ENCODE assay signal across 22 cellular contexts in genomic region chr15:98035134-98035533, GRCh38.
DNase-seq lines count a peak whose midpoint lies in the region; ATAC-seq and TF ChIP-seq lines count a peak whose summit lies in the region.
"Had no signal": no experiment of that assay in that cellular context is flagged by ENCODE, and none has a peak within 500 bp of the region (broad histone marks: within the 10 kb centered on the region; RNA-seq: fewer than 3 reads in every experiment).

No MANE protein-coding gene starts in this region.

- 34% methylated on average over 7 of the region's 7 CpGs for whole genome bisulfite sequencing in mammary epithelial cell (ENCODE audit: low coverage, missing lambda C conversion rate)
- 87% methylated on average over 7 of the region's 7 CpGs for WGBS in esophagus muscularis mucosa
- WGBS in smooth muscle cell (ENCODE audit: low lambda C conversion rate), result 78% methylated on average over 7 of the region's 7 CpGs

- H3K36me3 Mint-ChIP-seq in activated CD4-positive, alpha-beta T cell treated with anti-CD3 and anti-CD28 coated beads, Interleukin-2, amount 10 ng/mL, durations not matched to agents 24 days and 14 days (ENCODE audit: low read depth), result no peaks in the 10 kb centered on the region
- no peaks in the 10 kb centered on the region for H3K36me3 Mint-ChIP-seq in naive thymus-derived CD4-positive, alpha-beta T cell
- H3K36me3 Mint-ChIP-seq: CD8-positive, alpha-beta T cell had no signal

- H3K79me2 ChIP-seq in mammary epithelial cell (ENCODE audit: insufficient read depth, low read length), result no peaks in the 10 kb centered on the region
- no peaks in the 10 kb centered on the region for H3K79me2 ChIP-seq in smooth muscle cell (ENCODE audit: low read depth)

- peak overlapping the region; percentile 92 for H2AFZ ChIP-seq in mammary epithelial cell (ENCODE audit: low read depth, low read length)
- H2AFZ ChIP-seq in smooth muscle cell (ENCODE audit: low read depth), result no peak overlapping the region

- no peaks in the 10 kb centered on the region for H4K20me1 ChIP-seq in mammary epithelial cell (ENCODE audit: insufficient read depth, low read length)
- no peaks in the 10 kb centered on the region for H4K20me1 ChIP-seq in smooth muscle cell (ENCODE audit: low read depth)

- peaks cover 2% of the 10 kb centered on the region for H3K27me3 Mint-ChIP-seq in activated CD4-positive, alpha-beta T cell treated with anti-CD3 and anti-CD28 coated beads, Interleukin-2, amount 10 ng/mL, durations not matched to agents 24 days and 14 days
- H3K27me3 Mint-ChIP-seq in naive thymus-derived CD4-positive, alpha-beta T cell, result peaks cover 0 to 11% (median 0%) of the 10 kb centered on the region in 5 donors

- POLR2A ChIA-PET in naive thymus-derived CD4-positive, alpha-beta T cell (lab: Charles Lee), result no interaction called here

- H3K9me3 ChIP-seq in mammary epithelial cell (replicated peaks; ENCODE audit: insufficient read depth, low read length) (no peaks in the 10 kb centered on the region), esophagus muscularis mucosa (no peaks in the 10 kb centered on the region), smooth muscle cell (replicated peaks; ENCODE audit: low read depth) (no peaks in the 10 kb centered on the region)
- no peaks in the 10 kb centered on the region for H3K9me3 ChIP-seq in naive thymus-derived CD4-positive, alpha-beta T cell (ENCODE audit: control insufficient read depth in 2 of 3, low read length in 3 of 3)
- H3K9me3 ChIP-seq: MG63 had no signal

- no peak for TF ChIP-seq POLR2A in esophagus muscularis mucosa (IDR thresholded peaks at IDR 0.05; ENCODE audit: low read depth)

- TF ChIP-seq CTCF in mammary epithelial cell (conservative IDR thresholded peaks at IDR 0.05 in 1 of 2, IDR thresholded peaks at IDR 0.05 in 1 of 2; ENCODE audit: extremely low read depth in 1 of 2, insufficient read depth in 1 of 2, low read depth in 1 of 2, low read length in 2 of 2) (no peak), esophagus muscularis mucosa (IDR thresholded peaks at IDR 0.05) (no peak), smooth muscle cell (IDR thresholded peaks at IDR 0.05; ENCODE audit: borderline replicate concordance, insufficient read depth, poor library complexity, severe bottlenecking) (no peak)

- H3K4me2 ChIP-seq in mammary epithelial cell (ENCODE audit: insufficient read depth, low read depth, low read length) (peak overlapping the region; percentile 96), smooth muscle cell (no peak overlapping the region)

- CTCF ChIA-PET in mammary epithelial cell (lab: Charles Lee; ENCODE audit: low non-redundant PET), result no interaction called here
- CTCF ChIA-PET in naive thymus-derived CD4-positive, alpha-beta T cell (lab: Charles Lee), result no interaction called here

- H3K36me3 ChIP-seq in mammary epithelial cell (ENCODE audit: insufficient read depth, low read length) (no peaks in the 10 kb centered on the region), esophagus muscularis mucosa (no peaks in the 10 kb centered on the region), smooth muscle cell (ENCODE audit: low read depth) (no peaks in the 10 kb centered on the region)
- H3K36me3 ChIP-seq in naive thymus-derived CD4-positive, alpha-beta T cell (ENCODE audit: control insufficient read depth in 2 of 3, insufficient read depth in 3 of 3, low read length in 3 of 3), result no peaks in the 10 kb centered on the region
- H3K36me3 ChIP-seq: MG63 had no signal

- no peaks in the 10 kb centered on the region for H3K27me3 ChIP-seq in mammary epithelial cell (ENCODE audit: insufficient read depth, low read length)
- H3K27me3 ChIP-seq in esophagus muscularis mucosa, result no peaks in the 10 kb centered on the region
- no peaks in the 10 kb centered on the region for H3K27me3 ChIP-seq in smooth muscle cell (ENCODE audit: low read depth)
- no peaks in the 10 kb centered on the region for H3K27me3 ChIP-seq in naive thymus-derived CD4-positive, alpha-beta T cell (ENCODE audit: control insufficient read depth in 2 of 2, insufficient read depth in 2 of 2, low read length in 2 of 2)
- H3K27me3 ChIP-seq: MG63 had no signal

- in situ Hi-C loops in mammary epithelial cell (cut with MboI; ENCODE audit: low sequenced_read_pairs in 2 of 2), result no loop called here

- no TSS peak for BruUV-seq in mammary epithelial cell (replicated peaks; lab: Mats Ljungman, UMichigan)

- no peaks in the 10 kb centered on the region for H3K4me1 Mint-ChIP-seq in activated CD4-positive, alpha-beta T cell treated with anti-CD3 and anti-CD28 coated beads, Interleukin-2, amount 10 ng/mL, durations not matched to agents 24 days and 14 days
- no peaks in the 10 kb centered on the region for H3K4me1 Mint-ChIP-seq in naive thymus-derived CD4-positive, alpha-beta T cell

- H3K9ac ChIP-seq in mammary epithelial cell (ENCODE audit: insufficient read depth, low read length) (peak overlapping the region; percentile 70), smooth muscle cell (ENCODE audit: low read depth) (peak overlapping the region; percentile 6)

- no peak for ATAC-seq in naive thymus-derived CD4-positive, alpha-beta T cell
- ATAC-seq: CD8-positive, alpha-beta T cell had no signal

- no peak for TF ChIP-seq EP300 in esophagus muscularis mucosa (IDR thresholded peaks at IDR 0.05)

- no peak overlapping the region for H3K27ac Mint-ChIP-seq in activated CD4-positive, alpha-beta T cell treated with anti-CD3 and anti-CD28 coated beads, Interleukin-2, amount 10 ng/mL, durations not matched to agents 24 days and 14 days
- no peak overlapping the region for H3K27ac Mint-ChIP-seq in naive thymus-derived CD4-positive, alpha-beta T cell
- H3K27ac Mint-ChIP-seq: CD8-positive, alpha-beta T cell had no signal

- dilution Hi-C loops in mammary epithelial cell (cut with HindIII; ENCODE audit: low sequenced_read_pairs), result no loop called here

- no peaks in the 10 kb centered on the region for H3F3A ChIP-seq in smooth muscle cell (ENCODE audit: low read depth)

- H3K27ac ChIP-seq in mammary epithelial cell (ENCODE audit: insufficient read depth, low read depth, low read length) (peak overlapping the region; percentile 94), esophagus muscularis mucosa (replicated peaks in 1 of 4) (no peak overlapping the region), smooth muscle cell (ENCODE audit: low read depth) (peak overlapping the region; percentile 77)
- no peak overlapping the region for H3K27ac ChIP-seq in naive thymus-derived CD4-positive, alpha-beta T cell (ENCODE audit: low read depth, low read length)
- H3K27ac ChIP-seq: 22Rv1 had no signal

- DNase-seq in activated CD4-positive, alpha-beta T cell treated with anti-CD3 and anti-CD28 coated beads, Interleukin-2, amount 10 ng/mL, durations not matched to agents 24 days and 14 days, result peak; percentile 23
- no peak for DNase-seq in activated CD4-positive, alpha-beta T cell treated with anti-CD3 and anti-CD28 coated beads, Interleukin-2, amount 50 U/mL, for 4 hours
- DNase-seq in mammary epithelial cell, result peak; percentile 46
- peak; percentile 60 for DNase-seq in esophagus muscularis mucosa (ENCODE audit: extremely low spot score)
- no peak for DNase-seq in smooth muscle cell (lab: John Stamatoyannopoulos, UW; ENCODE audit: unreplicated experiment)
- DNase-seq in NCI-H1694 treated with DMSO at 0.1 percent for 48 hours (lab: John Stamatoyannopoulos, UW), result no peak
- no peak for DNase-seq in naive thymus-derived CD4-positive, alpha-beta T cell
- DNase-seq in stimulated activated CD4-positive, alpha-beta T cell treated with anti-CD3 and anti-CD28 coated beads, Interleukin-4, amount 100 ng/mL, for 24 hours, result no peak
- DNase-seq: ACHN; C1 segment of cervical spinal cord; Calu3; CD8-positive, alpha-beta T cell; DMS153; GDM1; Kasumi-1; MG63; NCI-H1417; NCI-H187; NCI-H446 treated with DMSO at 0.1 percent for 48 hours; NCI-H526 treated with DMSO at 0.1 percent for 48 hours; SIG-M5 had no signal

- H3K9me3 Mint-ChIP-seq in activated CD4-positive, alpha-beta T cell treated with anti-CD3 and anti-CD28 coated beads, Interleukin-2, amount 10 ng/mL, durations not matched to agents 24 days and 14 days, result no peaks in the 10 kb centered on the region
- no peaks in the 10 kb centered on the region for H3K9me3 Mint-ChIP-seq in naive thymus-derived CD4-positive, alpha-beta T cell
- H3K9me3 Mint-ChIP-seq: CD8-positive, alpha-beta T cell had no signal

- intact Hi-C loops in activated CD4-positive, alpha-beta T cell treated with anti-CD3 and anti-CD28 coated beads, Interleukin-2, amount 10 ng/mL, durations not matched to agents 24 days and 14 days (cut with micrococcal nuclease), result no loop called here
- intact Hi-C loops in mammary epithelial cell (cut with micrococcal nuclease), result loop anchor here (2.0 kb wide), 2 partner anchors 32 to 74 kb away; partner anchors contain the start of gene ARRDC4
- intact Hi-C loops in esophagus muscularis mucosa (cut with DNase I), result no loop called here
- intact Hi-C loops in naive thymus-derived CD4-positive, alpha-beta T cell (cut with micrococcal nuclease), result no loop called here

- no peak overlapping the region for H3K4me3 Mint-ChIP-seq in activated CD4-positive, alpha-beta T cell treated with anti-CD3 and anti-CD28 coated beads, Interleukin-2, amount 10 ng/mL, durations not matched to agents 24 days and 14 days
- H3K4me3 Mint-ChIP-seq in naive thymus-derived CD4-positive, alpha-beta T cell, result no peak overlapping the region
- H3K4me3 Mint-ChIP-seq: CD8-positive, alpha-beta T cell had no signal

- H3K4me1 ChIP-seq in mammary epithelial cell (ENCODE audit: insufficient read depth, low read length) (peaks cover 21% of the 10 kb centered on the region), esophagus muscularis mucosa (no peaks in the 10 kb centered on the region), smooth muscle cell (ENCODE audit: low read depth) (no peaks in the 10 kb centered on the region)
- no peaks in the 10 kb centered on the region for H3K4me1 ChIP-seq in naive thymus-derived CD4-positive, alpha-beta T cell (ENCODE audit: control insufficient read depth in 2 of 2, insufficient read depth in 2 of 2, low read length in 2 of 2)

- H3K4me3 ChIP-seq in mammary epithelial cell (replicated peaks in 1 of 3; ENCODE audit: insufficient read depth in 1 of 3, low read depth in 2 of 3, low read length in 3 of 3), result peak overlapping the region in 2 of 3 experiments; percentile 20 to 29
- H3K4me3 ChIP-seq in esophagus muscularis mucosa, result no peak overlapping the region
- no peak overlapping the region for H3K4me3 ChIP-seq in smooth muscle cell
- H3K4me3 ChIP-seq in naive thymus-derived CD4-positive, alpha-beta T cell (ENCODE audit: low read length), result no peak overlapping the region
- H3K4me3 ChIP-seq: MG63 had no signal

Comparison
In these comparisons a context has a peak if more than half of its experiments do, and no peak if none do; other contexts are left out.
1. DNase-seq: peak in activated CD4-positive, alpha-beta T cell treated with anti-CD3 and anti-CD28 coated beads, Interleukin-2, amount 10 ng/mL, durations not matched to agents 24 days and 14 days (single experiment), mammary epithelial cell (single experiment) and esophagus muscularis mucosa (single experiment); none in activated CD4-positive, alpha-beta T cell treated with anti-CD3 and anti-CD28 coated beads, Interleukin-2, amount 50 U/mL, for 4 hours (0 of 2), smooth muscle cell (single experiment), NCI-H1694 treated with DMSO at 0.1 percent for 48 hours (single experiment), naive thymus-derived CD4-positive, alpha-beta T cell (0 of 9) and stimulated activated CD4-positive, alpha-beta T cell treated with anti-CD3 and anti-CD28 coated beads, Interleukin-4, amount 100 ng/mL, for 24 hours (single experiment).
2. H3K27ac ChIP-seq: peak in mammary epithelial cell (single experiment) and smooth muscle cell (single experiment); none in esophagus muscularis mucosa (0 of 4) and naive thymus-derived CD4-positive, alpha-beta T cell (single experiment).
3. H3K4me3 ChIP-seq: peak in mammary epithelial cell (2 of 3); none in esophagus muscularis mucosa (0 of 4), smooth muscle cell (single experiment) and naive thymus-derived CD4-positive, alpha-beta T cell (single experiment).